ENCODE assay signal across 1 cellular context in the genomic region with DNA sequence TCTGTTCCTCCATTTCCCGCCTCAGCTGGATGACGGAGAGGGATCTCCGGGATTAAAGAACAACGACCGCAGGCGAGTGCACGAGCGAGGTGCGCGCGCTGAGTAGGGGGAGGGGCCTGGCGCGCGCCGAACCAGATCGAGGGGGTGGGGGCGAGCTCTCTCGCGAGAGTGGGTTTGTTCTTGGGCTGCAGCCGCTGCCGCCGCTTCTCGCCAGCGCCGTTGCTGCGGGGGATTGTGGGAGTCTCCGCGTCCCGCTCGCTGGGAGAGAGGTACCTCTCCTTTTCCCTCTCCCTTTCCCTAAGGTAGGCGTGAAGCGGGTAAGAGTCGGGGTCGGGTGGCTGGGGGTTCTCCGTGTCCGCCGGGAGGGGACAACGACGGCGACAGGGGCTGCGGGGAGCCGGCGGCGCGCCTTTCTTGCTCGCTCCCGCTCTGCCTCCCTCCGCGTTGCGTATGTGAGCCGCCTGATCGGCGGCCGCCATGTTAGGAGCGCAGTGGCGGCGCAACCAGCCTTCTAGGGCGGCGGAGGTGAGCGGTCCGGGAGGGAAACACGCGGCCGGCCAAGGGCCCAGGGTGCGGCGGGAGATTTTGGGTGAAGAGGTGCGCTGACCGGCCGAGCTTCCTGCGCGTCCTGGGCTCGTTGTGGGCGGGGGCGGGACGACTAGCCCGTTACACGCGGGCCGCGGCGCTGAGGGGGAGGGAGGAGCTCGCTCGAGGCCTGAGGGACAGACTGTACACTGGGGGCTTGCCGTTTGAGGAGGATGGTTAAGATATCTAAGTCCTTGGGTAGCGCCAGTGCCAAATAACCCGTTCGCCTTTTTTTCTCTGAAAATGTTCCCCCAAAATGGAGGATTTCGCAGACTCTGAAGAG.
A peak's percentile ranks its signal among the peaks of the same experiment; 100 is the strongest.
TF ChIP-seq lines count a peak whose summit lies in the region.

A gene with protein sequence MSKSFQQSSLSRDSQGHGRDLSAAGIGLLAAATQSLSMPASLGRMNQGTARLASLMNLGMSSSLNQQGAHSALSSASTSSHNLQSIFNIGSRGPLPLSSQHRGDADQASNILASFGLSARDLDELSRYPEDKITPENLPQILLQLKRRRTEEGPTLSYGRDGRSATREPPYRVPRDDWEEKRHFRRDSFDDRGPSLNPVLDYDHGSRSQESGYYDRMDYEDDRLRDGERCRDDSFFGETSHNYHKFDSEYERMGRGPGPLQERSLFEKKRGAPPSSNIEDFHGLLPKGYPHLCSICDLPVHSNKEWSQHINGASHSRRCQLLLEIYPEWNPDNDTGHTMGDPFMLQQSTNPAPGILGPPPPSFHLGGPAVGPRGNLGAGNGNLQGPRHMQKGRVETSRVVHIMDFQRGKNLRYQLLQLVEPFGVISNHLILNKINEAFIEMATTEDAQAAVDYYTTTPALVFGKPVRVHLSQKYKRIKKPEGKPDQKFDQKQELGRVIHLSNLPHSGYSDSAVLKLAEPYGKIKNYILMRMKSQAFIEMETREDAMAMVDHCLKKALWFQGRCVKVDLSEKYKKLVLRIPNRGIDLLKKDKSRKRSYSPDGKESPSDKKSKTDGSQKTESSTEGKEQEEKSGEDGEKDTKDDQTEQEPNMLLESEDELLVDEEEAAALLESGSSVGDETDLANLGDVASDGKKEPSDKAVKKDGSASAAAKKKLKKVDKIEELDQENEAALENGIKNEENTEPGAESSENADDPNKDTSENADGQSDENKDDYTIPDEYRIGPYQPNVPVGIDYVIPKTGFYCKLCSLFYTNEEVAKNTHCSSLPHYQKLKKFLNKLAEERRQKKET (plus strand): TSS at position 237 of the 868 bp plus-strand sequence. CDS start 13,676 bp downstream, outside the sequence.

TF ChIP-seq in HEK293, 187 proteins besides CTCF, POLR2A, EP300 and RAD21 (continued from another document and continues in another):
- TF ChIP-seq ZNF792 (tag by site-specific recombination; IDR thresholded peaks at IDR 0.05) (no peak), ZNF561 (tag by site-specific recombination; IDR thresholded peaks at IDR 0.05; ENCODE audit: borderline replicate concordance) (peak; percentile 71; the same call in 1 of the 2 replicates), ZNF423 (tag by site-specific recombination; IDR thresholded peaks at IDR 0.05) (no peak), HOXA7 (CRISPR knock-in tag; IDR thresholded peaks at IDR 0.05; ENCODE audit: borderline replicate concordance) (no peak), SCRT2 (tag by site-specific recombination; IDR thresholded peaks at IDR 0.05) (no peak), ZNF184 (tag by site-specific recombination; IDR thresholded peaks at IDR 0.05) (peak; percentile 39; the same call in 1 of the 2 replicates), ZNF211 (tag by site-specific recombination; IDR thresholded peaks at IDR 0.05; ENCODE audit: low read depth) (no peak), ZNF658 (tag by site-specific recombination; IDR thresholded peaks at IDR 0.05) (no peak), ZNF558 (tag by site-specific recombination; IDR thresholded peaks at IDR 0.05) (no peak), ZNF23 (tag by site-specific recombination; IDR thresholded peaks at IDR 0.05; ENCODE audit: borderline replicate concordance) (no peak), ZNF624 (tag by site-specific recombination; IDR thresholded peaks at IDR 0.05) (no peak), ZBTB21 (tag by site-specific recombination; IDR thresholded peaks at IDR 0.05) (peak; percentile 87), SP2 (tag by site-specific recombination; IDR thresholded peaks at IDR 0.05) (peak; percentile 72), ZNF426 (tag by site-specific recombination; IDR thresholded peaks at IDR 0.05) (no peak; the same call in 1 of the 2 replicates), REPIN1 (tag by site-specific recombination; IDR thresholded peaks at IDR 0.05; ENCODE audit: low read depth) (no peak; the same call in 1 of the 2 replicates), IKZF3 (tag by site-specific recombination; IDR thresholded peaks at IDR 0.05) (peak; percentile 99), RBAK (tag by site-specific recombination; IDR thresholded peaks at IDR 0.05) (no peak), ZNF223 (tag by site-specific recombination; IDR thresholded peaks at IDR 0.05) (no peak), ZSCAN16 (tag by site-specific recombination; IDR thresholded peaks at IDR 0.05) (peak; percentile 46), ZNF776 (tag by site-specific recombination; IDR thresholded peaks at IDR 0.05; ENCODE audit: borderline replicate concordance) (no peak), ZNF76 (tag by site-specific recombination; IDR thresholded peaks at IDR 0.05; ENCODE audit: borderline replicate concordance, low read depth) (peak; percentile 97), ZNF155 (tag by site-specific recombination; IDR thresholded peaks at IDR 0.05) (no peak), YY1 (tag by site-specific recombination; IDR thresholded peaks at IDR 0.05) (peak; percentile 92), ZBTB17 (tag by site-specific recombination; IDR thresholded peaks at IDR 0.05) (peak; percentile 99), ZEB2 (tag by site-specific recombination; IDR thresholded peaks at IDR 0.05) (peak; percentile 96), KLF9 (tag by site-specific recombination; IDR thresholded peaks at IDR 0.05; ENCODE audit: low read depth) (peak; percentile 91), ZNF621 (tag by site-specific recombination; IDR thresholded peaks at IDR 0.05) (no peak), EGR2 (tag by site-specific recombination; IDR thresholded peaks at IDR 0.05; ENCODE audit: low read depth) (peak; percentile 82), SALL2 (tag by site-specific recombination; IDR thresholded peaks at IDR 0.05; ENCODE audit: borderline replicate concordance) (0 out of 2 replicates have a peak, but pooled peaks have one; percentile 8), SP3 (tag by site-specific recombination; IDR thresholded peaks at IDR 0.05) (peak; percentile 89), BCL11B (tag by site-specific recombination; IDR thresholded peaks at IDR 0.05; ENCODE audit: low read depth) (no peak; the same call in 1 of the 2 replicates), ZNF629 (tag by site-specific recombination; IDR thresholded peaks at IDR 0.05) (peak; percentile 96), SETDB1 (IDR thresholded peaks at IDR 0.05; ENCODE audit: insufficient read length, low read length) (no peak), ZNF266 (tag by site-specific recombination; IDR thresholded peaks at IDR 0.05; ENCODE audit: low read depth) (no peak), ZNF560 (tag by site-specific recombination; IDR thresholded peaks at IDR 0.05; ENCODE audit: borderline replicate concordance) (no peak), ZNF416 (tag by site-specific recombination; IDR thresholded peaks at IDR 0.05) (no peak; the same call in 1 of the 2 replicates), ZNF600 (tag by site-specific recombination; IDR thresholded peaks at IDR 0.05) (peak; percentile 56; the same call in 1 of the 2 replicates), ZNF433 (tag by site-specific recombination; IDR thresholded peaks at IDR 0.05; ENCODE audit: low read depth) (no peak), ZNF394 (tag by site-specific recombination; IDR thresholded peaks at IDR 0.05; ENCODE audit: borderline replicate concordance) (peak; percentile 83; the same call in 1 of the 2 replicates), ZNF112 (tag by site-specific recombination; IDR thresholded peaks at IDR 0.05) (no peak), ZFP41 (tag by site-specific recombination; IDR thresholded peaks at IDR 0.05; ENCODE audit: borderline replicate concordance) (no peak), ZNF37A (tag by site-specific recombination; IDR thresholded peaks at IDR 0.05) (no peak), KLF8 (tag by site-specific recombination; IDR thresholded peaks at IDR 0.05) (peak; percentile 95), SP7 (tag by site-specific recombination; IDR thresholded peaks at IDR 0.05) (peak; percentile 85), GLI4 (tag by site-specific recombination; IDR thresholded peaks at IDR 0.05) (peak; percentile 15; the same call in 1 of the 2 replicates), ZNF707 (tag by site-specific recombination; IDR thresholded peaks at IDR 0.05) (no peak)
- TF ChIP-seq, protein P1, sequence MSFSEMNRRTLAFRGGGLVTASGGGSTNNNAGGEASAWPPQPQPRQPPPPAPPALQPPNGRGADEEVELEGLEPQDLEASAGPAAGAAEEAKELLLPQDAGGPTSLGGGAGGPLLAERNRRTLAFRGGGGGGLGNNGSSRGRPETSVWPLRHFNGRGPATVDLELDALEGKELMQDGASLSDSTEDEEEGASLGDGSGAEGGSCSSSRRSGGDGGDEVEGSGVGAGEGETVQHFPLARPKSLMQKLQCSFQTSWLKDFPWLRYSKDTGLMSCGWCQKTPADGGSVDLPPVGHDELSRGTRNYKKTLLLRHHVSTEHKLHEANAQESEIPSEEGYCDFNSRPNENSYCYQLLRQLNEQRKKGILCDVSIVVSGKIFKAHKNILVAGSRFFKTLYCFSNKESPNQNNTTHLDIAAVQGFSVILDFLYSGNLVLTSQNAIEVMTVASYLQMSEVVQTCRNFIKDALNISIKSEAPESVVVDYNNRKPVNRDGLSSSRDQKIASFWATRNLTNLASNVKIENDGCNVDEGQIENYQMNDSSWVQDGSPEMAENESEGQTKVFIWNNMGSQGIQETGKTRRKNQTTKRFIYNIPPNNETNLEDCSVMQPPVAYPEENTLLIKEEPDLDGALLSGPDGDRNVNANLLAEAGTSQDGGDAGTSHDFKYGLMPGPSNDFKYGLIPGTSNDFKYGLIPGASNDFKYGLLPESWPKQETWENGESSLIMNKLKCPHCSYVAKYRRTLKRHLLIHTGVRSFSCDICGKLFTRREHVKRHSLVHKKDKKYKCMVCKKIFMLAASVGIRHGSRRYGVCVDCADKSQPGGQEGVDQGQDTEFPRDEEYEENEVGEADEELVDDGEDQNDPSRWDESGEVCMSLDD (tag by site-specific recombination; IDR thresholded peaks at IDR 0.05): peak; percentile 25; the same call in 1 of the 2 replicates
- TF ChIP-seq, protein P2, sequence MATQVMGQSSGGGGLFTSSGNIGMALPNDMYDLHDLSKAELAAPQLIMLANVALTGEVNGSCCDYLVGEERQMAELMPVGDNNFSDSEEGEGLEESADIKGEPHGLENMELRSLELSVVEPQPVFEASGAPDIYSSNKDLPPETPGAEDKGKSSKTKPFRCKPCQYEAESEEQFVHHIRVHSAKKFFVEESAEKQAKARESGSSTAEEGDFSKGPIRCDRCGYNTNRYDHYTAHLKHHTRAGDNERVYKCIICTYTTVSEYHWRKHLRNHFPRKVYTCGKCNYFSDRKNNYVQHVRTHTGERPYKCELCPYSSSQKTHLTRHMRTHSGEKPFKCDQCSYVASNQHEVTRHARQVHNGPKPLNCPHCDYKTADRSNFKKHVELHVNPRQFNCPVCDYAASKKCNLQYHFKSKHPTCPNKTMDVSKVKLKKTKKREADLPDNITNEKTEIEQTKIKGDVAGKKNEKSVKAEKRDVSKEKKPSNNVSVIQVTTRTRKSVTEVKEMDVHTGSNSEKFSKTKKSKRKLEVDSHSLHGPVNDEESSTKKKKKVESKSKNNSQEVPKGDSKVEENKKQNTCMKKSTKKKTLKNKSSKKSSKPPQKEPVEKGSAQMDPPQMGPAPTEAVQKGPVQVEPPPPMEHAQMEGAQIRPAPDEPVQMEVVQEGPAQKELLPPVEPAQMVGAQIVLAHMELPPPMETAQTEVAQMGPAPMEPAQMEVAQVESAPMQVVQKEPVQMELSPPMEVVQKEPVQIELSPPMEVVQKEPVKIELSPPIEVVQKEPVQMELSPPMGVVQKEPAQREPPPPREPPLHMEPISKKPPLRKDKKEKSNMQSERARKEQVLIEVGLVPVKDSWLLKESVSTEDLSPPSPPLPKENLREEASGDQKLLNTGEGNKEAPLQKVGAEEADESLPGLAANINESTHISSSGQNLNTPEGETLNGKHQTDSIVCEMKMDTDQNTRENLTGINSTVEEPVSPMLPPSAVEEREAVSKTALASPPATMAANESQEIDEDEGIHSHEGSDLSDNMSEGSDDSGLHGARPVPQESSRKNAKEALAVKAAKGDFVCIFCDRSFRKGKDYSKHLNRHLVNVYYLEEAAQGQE (tag by site-specific recombination; IDR thresholded peaks at IDR 0.05): peak; percentile 13
- TF ChIP-seq, protein P3, sequence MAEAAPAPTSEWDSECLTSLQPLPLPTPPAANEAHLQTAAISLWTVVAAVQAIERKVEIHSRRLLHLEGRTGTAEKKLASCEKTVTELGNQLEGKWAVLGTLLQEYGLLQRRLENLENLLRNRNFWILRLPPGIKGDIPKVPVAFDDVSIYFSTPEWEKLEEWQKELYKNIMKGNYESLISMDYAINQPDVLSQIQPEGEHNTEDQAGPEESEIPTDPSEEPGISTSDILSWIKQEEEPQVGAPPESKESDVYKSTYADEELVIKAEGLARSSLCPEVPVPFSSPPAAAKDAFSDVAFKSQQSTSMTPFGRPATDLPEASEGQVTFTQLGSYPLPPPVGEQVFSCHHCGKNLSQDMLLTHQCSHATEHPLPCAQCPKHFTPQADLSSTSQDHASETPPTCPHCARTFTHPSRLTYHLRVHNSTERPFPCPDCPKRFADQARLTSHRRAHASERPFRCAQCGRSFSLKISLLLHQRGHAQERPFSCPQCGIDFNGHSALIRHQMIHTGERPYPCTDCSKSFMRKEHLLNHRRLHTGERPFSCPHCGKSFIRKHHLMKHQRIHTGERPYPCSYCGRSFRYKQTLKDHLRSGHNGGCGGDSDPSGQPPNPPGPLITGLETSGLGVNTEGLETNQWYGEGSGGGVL (tag by site-specific recombination; IDR thresholded peaks at IDR 0.05): peak; percentile 93
- TF ChIP-seq, protein P4, sequence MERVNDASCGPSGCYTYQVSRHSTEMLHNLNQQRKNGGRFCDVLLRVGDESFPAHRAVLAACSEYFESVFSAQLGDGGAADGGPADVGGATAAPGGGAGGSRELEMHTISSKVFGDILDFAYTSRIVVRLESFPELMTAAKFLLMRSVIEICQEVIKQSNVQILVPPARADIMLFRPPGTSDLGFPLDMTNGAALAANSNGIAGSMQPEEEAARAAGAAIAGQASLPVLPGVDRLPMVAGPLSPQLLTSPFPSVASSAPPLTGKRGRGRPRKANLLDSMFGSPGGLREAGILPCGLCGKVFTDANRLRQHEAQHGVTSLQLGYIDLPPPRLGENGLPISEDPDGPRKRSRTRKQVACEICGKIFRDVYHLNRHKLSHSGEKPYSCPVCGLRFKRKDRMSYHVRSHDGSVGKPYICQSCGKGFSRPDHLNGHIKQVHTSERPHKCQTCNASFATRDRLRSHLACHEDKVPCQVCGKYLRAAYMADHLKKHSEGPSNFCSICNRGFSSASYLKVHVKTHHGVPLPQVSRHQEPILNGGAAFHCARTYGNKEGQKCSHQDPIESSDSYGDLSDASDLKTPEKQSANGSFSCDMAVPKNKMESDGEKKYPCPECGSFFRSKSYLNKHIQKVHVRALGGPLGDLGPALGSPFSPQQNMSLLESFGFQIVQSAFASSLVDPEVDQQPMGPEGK (tag by site-specific recombination; IDR thresholded peaks at IDR 0.05): peak; percentile 94
- TF ChIP-seq, protein P5, sequence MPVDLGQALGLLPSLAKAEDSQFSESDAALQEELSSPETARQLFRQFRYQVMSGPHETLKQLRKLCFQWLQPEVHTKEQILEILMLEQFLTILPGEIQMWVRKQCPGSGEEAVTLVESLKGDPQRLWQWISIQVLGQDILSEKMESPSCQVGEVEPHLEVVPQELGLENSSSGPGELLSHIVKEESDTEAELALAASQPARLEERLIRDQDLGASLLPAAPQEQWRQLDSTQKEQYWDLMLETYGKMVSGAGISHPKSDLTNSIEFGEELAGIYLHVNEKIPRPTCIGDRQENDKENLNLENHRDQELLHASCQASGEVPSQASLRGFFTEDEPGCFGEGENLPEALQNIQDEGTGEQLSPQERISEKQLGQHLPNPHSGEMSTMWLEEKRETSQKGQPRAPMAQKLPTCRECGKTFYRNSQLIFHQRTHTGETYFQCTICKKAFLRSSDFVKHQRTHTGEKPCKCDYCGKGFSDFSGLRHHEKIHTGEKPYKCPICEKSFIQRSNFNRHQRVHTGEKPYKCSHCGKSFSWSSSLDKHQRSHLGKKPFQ (tag by site-specific recombination; IDR thresholded peaks at IDR 0.05): peak; percentile 32
